Comparison of ENCODE assay signal across 13 cellular contexts in the genomic region with DNA sequence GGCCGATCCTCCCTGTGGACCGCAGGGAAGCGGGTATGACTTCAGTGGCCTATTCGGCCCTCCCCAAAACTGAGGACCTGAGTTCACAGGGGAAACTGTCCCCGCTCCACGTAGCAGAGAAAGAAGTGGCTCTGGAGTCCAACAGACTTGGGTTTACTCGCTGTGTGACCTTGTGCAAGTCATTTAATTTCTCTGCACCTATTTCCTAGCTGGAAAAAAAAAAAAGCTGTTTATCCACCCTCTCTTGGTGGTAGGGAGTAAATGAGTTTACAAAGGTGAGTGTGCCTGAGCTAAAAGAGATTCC. TPM values are rescaled to one million over a fixed set of nuclear protein-coding genes. Genes with fewer than 3 reads are reported as not detected.
DNase-seq lines count a peak whose midpoint lies in the region; ATAC-seq and TF ChIP-seq lines count a peak whose summit lies in the region.
"Had no signal": no experiment of that assay in that cellular context is flagged by ENCODE, and none has a peak within 500 bp of the region (broad histone marks: within the 10 kb centered on the region; RNA-seq: fewer than 3 reads in every experiment).

No MANE protein-coding gene starts in this region.

- H3K4me1 Mint-ChIP-seq in GM23338: peaks cover 51% of the 10 kb centered on the region
- H3K4me1 Mint-ChIP-seq in stimulated activated naive CD8-positive, alpha-beta T cell treated with anti-CD3 and anti-CD28 coated beads, Interleukin-15, amount 100 ng/mL, for 72 hours: peaks cover 23% of the 10 kb centered on the region

- no peak for ATAC-seq in GM23338
- ATAC-seq in stimulated activated naive CD8-positive, alpha-beta T cell treated with anti-CD3 and anti-CD28 coated beads, Interleukin-15, amount 100 ng/mL, for 72 hours: no peak
- ATAC-seq in GM19463 (IDR thresholded peaks at IDR 0.05; ENCODE audit: unreplicated experiment): no peak
- ATAC-seq: K562 had no signal

- H3K4me2 ChIP-seq in GM23338: peak overlapping the region; percentile 96

- H4K20me1 ChIP-seq in GM23338 (replicated peaks; ENCODE audit: insufficient read depth): no peaks in the 10 kb centered on the region

- no peaks in the 10 kb centered on the region for H3K36me3 Mint-ChIP-seq in GM23338 (ENCODE audit: low read depth)

- peaks cover 57% of the 10 kb centered on the region for H3K27me3 Mint-ChIP-seq in GM23338 (ENCODE audit: insufficient read depth, low read depth, poor library complexity)
- peaks cover 72% of the 10 kb centered on the region for H3K27me3 Mint-ChIP-seq in stimulated activated naive CD8-positive, alpha-beta T cell treated with anti-CD3 and anti-CD28 coated beads, Interleukin-15, amount 100 ng/mL, for 72 hours

- TF ChIP-seq CTCF in GM23338 (conservative IDR thresholded peaks at IDR 0.05; ENCODE audit: low read depth in 2 of 2): no peak

- peaks cover 66% of the 10 kb centered on the region for H3K4me1 ChIP-seq in GM23338 (ENCODE audit: insufficient read depth)
- peaks cover 44% of the 10 kb centered on the region for H3K4me1 ChIP-seq in adipocyte (ENCODE audit: control insufficient read depth, insufficient read depth, low read length)

- H3F3A ChIP-seq in GM23338 (replicated peaks; ENCODE audit: low read depth): no peaks in the 10 kb centered on the region

- DNase-seq in GM23338 (ENCODE audit: low spot score) (no peak), adipocyte (ENCODE audit: low read depth) (no peak), SIG-M5 (lab: John Stamatoyannopoulos, UW) (no peak)
- no peak for DNase-seq in stimulated activated naive CD8-positive, alpha-beta T cell treated with anti-CD3 and anti-CD28 coated beads, Interleukin-15, amount 100 ng/mL, for 72 hours
- DNase-seq in stimulated activated CD8-positive, alpha-beta memory T cell treated with anti-CD3 and anti-CD28 coated beads, Interleukin-4, amount 100 ng/mL, for 48 hours: no peak
- DNase-seq: activated effector memory CD4-positive, alpha-beta T cell treated with anti-CD3 and anti-CD28 coated beads, Interleukin-2, amount 50 U/mL, for 16 hours; NCI-H187 had no signal

- H3K9me3 Mint-ChIP-seq in GM23338: no peaks in the 10 kb centered on the region
- no peaks in the 10 kb centered on the region for H3K9me3 Mint-ChIP-seq in stimulated activated naive CD8-positive, alpha-beta T cell treated with anti-CD3 and anti-CD28 coated beads, Interleukin-15, amount 100 ng/mL, for 72 hours
- H3K9me3 Mint-ChIP-seq: dendritic cell treated with granulocyte-macrophage colony-stimulating factor and Interleukin-4, amounts not matched to agents 40 ng/mL and 50 ng/mL, for 4 days had no signal

- no peaks in the 10 kb centered on the region for H3K9me2 ChIP-seq in GM23338 (ENCODE audit: insufficient read depth)

- H3K27ac ChIP-seq in GM23338 (ENCODE audit: low read depth) (no peak overlapping the region), skin epidermis (peak overlapping the region in 4 of 21 experiments; percentile 58 to 74 (median 71))
- H3K27ac ChIP-seq: right lobe of liver had no signal

- H3K4me3 ChIP-seq in GM23338 (peak overlapping the region; percentile 75), adipocyte (ENCODE audit: low read length) (peak overlapping the region; percentile 84), iPS-18c (ENCODE audit: insufficient read depth, low read depth, low read length) (peak overlapping the region; percentile 50; the same call in 1 of the 2 replicates), skin epidermis (peak overlapping the region in 5 of 7 experiments; percentile 23 to 33 (median 30))
- H3K4me3 ChIP-seq: K562, right lobe of liver had no signal

- H2AFZ ChIP-seq in GM23338: peak overlapping the region; percentile 99

- H3K9me3 ChIP-seq in adipocyte (ENCODE audit: control insufficient read depth, low read length) (no peaks in the 10 kb centered on the region), iPS-18c (ENCODE audit: control insufficient read depth, insufficient read depth, low read length) (no peaks in the 10 kb centered on the region)
- H3K9me3 ChIP-seq: right lobe of liver had no signal

- H3K36me3 ChIP-seq in GM23338 (ENCODE audit: insufficient read depth) (no peaks in the 10 kb centered on the region), adipocyte (ENCODE audit: control insufficient read depth, insufficient read depth, low read length, severe bottlenecking) (no peaks in the 10 kb centered on the region)
- H3K36me3 ChIP-seq: right lobe of liver had no signal

- no peaks in the 10 kb centered on the region for H3K79me2 ChIP-seq in GM23338 (replicated peaks; ENCODE audit: insufficient read depth)

- H3K27me3 ChIP-seq in GM23338 (ENCODE audit: insufficient read depth) (peaks cover 73% of the 10 kb centered on the region), adipocyte (replicated peaks; ENCODE audit: control insufficient read depth, insufficient read depth, low read length) (no peaks in the 10 kb centered on the region)

- peak overlapping the region; percentile 87 for H3K9ac ChIP-seq in adipocyte (ENCODE audit: low read length)

- no peak overlapping the region for H3K27ac Mint-ChIP-seq in GM23338
- H3K27ac Mint-ChIP-seq in stimulated activated naive CD8-positive, alpha-beta T cell treated with anti-CD3 and anti-CD28 coated beads, Interleukin-15, amount 100 ng/mL, for 72 hours: no peak overlapping the region
- H3K27ac Mint-ChIP-seq: dendritic cell treated with granulocyte-macrophage colony-stimulating factor and Interleukin-4, amounts not matched to agents 40 ng/mL and 50 ng/mL, for 4 days had no signal

- H3K4me3 Mint-ChIP-seq in GM23338: peak overlapping the region; percentile 77
- peak overlapping the region in 1 of 2 donors; percentile 1 for H3K4me3 Mint-ChIP-seq in stimulated activated naive CD8-positive, alpha-beta T cell treated with anti-CD3 and anti-CD28 coated beads, Interleukin-15, amount 100 ng/mL, for 72 hours
- H3K4me3 Mint-ChIP-seq: dendritic cell treated with granulocyte-macrophage colony-stimulating factor and Interleukin-4, amounts not matched to agents 40 ng/mL and 50 ng/mL, for 4 days had no signal

TF ChIP-seq in GM23338, 12 proteins besides CTCF, POLR2A, EP300 and RAD21:
- TF ChIP-seq REST (IDR thresholded peaks at IDR 0.05; ENCODE audit: unreplicated experiment) (no peak), EZH2 (IDR thresholded peaks at IDR 0.05; ENCODE audit: low read depth, unreplicated experiment) (peak; percentile 52)

RNA-seq across cellular contexts. Expression of gene SPON1, which starts 2.2 kb away (rescaled TPM):
- 6.4 and 6.9 TPM in 2 replicates for total RNA-seq in GM23338 (2014; rRNA removed; shearing (Covaris generic))
- polyA plus RNA-seq in GM23338 (2016; fragmentation: Nextera tagmentation; extraction: Ambion mirVana): 2.9 TPM in 2 replicates
- total RNA-seq: K562 had no signal

Comparison
In these comparisons a context has a peak if more than half of its experiments do, and no peak if none do; other contexts are left out.
1. H3K4me3 ChIP-seq: peak in every context shown above with its lines; median percentile 84 in adipocyte; 75 in GM23338; 50 in iPS-18c; 30 in skin epidermis.